In genomic region chr18:35240664-35241522, GRCh38 we compare ENCODE assay signal across 8 cellular contexts. TPM values are rescaled to one million over a fixed set of nuclear protein-coding genes. Genes with fewer than 3 reads are reported as not detected.
DNase-seq lines count a peak whose midpoint lies in the region; TF ChIP-seq lines count a peak whose summit lies in the region.

ZNF397 (plus strand) TSS chr18:35241034; CDS start chr18:35242471, 1,437 bp downstream.

- H3K27me3 ChIP-seq in suprapubic skin: no peaks in the 10 kb centered on the region

- TF ChIP-seq POLR2A in suprapubic skin (IDR thresholded peaks at IDR 0.05): peak; percentile 78 to 96

- TF ChIP-seq EP300 in suprapubic skin (IDR thresholded peaks at IDR 0.05): no peak

- WGBS in suprapubic skin: under 1% methylated on average over 34 of the region's 62 CpGs

- DNase-seq in GM03348 (ENCODE audit: low spot score) (peak; percentile 99), HFF-Myc (ENCODE audit: extremely low read depth, low read depth) (peak; percentile 82), NAMALWA (ENCODE audit: low spot score) (peak; percentile 96), SK-N-DZ (ENCODE audit: low spot score) (peak; percentile 97), globus pallidus (ENCODE audit: low spot score) (peak; percentile 97), nucleus accumbens (lab: John Stamatoyannopoulos, UW) (peak; percentile 70 to 98 (median 93)), suprapubic skin (ENCODE audit: low spot score in 2 of 2) (peak; percentile 99)
- peak; percentile 96 for DNase-seq in activated naive CD4-positive, alpha-beta T cell treated with anti-CD3 and anti-CD28 coated beads, Interleukin-2, amount 50 U/mL, for 16 hours

- peaks cover 15% of the 10 kb centered on the region for H3K4me1 ChIP-seq in suprapubic skin

- TF ChIP-seq CTCF in HFF-Myc (IDR thresholded peaks at IDR 0.05; ENCODE audit: low read depth, low read length, missing control alignments) (no peak), suprapubic skin (IDR thresholded peaks at IDR 0.05) (no peak)

- H3K36me3 ChIP-seq in suprapubic skin: peaks cover 34% of the 10 kb centered on the region

- peak within 1 kb of the TSS; percentile 96 for H3K27ac ChIP-seq in suprapubic skin

- no peaks in the 10 kb centered on the region for H3K9me3 ChIP-seq in suprapubic skin

- peak within 1 kb of the TSS; percentile 58 for H3K4me3 ChIP-seq in HFF-Myc (replicated peaks; ENCODE audit: low read depth, low read length)
- peak within 1 kb of the TSS; percentile 82 for H3K4me3 ChIP-seq in suprapubic skin

RNA-seq across cellular contexts. Expression of gene ZNF397, which starts in this region (rescaled TPM):
- polyA plus RNA-seq in SK-N-DZ (2014; cell fraction: cytosol; rRNA removed): 20.8 and 21.3 TPM in 2 replicates
- 18.5 and 59.4 TPM in 2 replicates for polyA plus RNA-seq in SK-N-DZ (2014; cell fraction: nucleus; rRNA removed)
- total RNA-seq in suprapubic skin: 10 to 100 TPM; 13.2 to 41.0 (median 17.3) TPM

Comparison
In these comparisons a context has a peak if more than half of its experiments do, and no peak if none do; other contexts are left out.
1. Peak in every context shown above with its lines: DNase-seq, H3K4me3 ChIP-seq and H3K27ac ChIP-seq.